1 cellular context compared by ENCODE assay signal in the genomic region with DNA sequence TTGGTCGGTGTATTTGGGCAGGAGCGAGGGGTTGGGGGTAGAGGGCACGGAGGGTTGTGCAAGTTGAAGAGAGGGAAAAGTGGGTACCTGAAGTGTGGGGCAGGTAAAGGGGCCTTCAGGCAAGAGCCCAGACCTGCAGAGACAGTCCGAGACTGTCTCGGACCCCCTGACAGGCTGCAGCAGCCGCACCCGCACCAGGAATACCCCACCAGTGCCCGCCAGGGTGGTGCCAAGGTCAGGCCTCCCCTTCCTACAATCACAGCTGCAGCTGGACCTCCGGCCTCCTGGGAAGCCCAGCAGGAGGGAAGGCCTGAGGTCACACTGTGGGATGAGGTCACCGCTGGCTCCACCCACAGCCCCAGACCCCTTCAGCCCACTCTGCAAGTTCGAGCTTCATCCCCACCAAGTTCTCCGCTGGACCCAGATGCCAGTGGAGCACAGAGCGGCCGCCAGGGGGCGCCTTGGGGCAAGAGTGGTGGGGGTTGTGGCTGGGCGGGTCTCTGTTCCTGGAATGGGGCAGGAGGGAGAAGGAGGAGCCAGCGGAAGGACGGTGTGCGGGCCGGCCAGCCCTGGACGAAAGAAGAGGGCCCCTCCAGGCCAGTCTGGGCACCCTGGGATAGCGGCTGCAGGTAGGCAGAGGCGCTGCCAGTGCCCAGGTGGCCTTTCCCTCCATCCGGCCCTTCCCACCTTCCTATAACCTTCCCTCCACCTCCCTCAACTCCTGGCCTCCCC.
TF ChIP-seq lines count a peak whose summit lies in the region.

A gene (plus strand): TSS at position 539 of the 732 bp plus-strand sequence. CDS start 452 bp downstream, outside the sequence.

TF ChIP-seq in GM12878, 131 proteins besides CTCF, POLR2A, EP300 and RAD21 (continued from another document):
- TF ChIP-seq, protein P1, sequence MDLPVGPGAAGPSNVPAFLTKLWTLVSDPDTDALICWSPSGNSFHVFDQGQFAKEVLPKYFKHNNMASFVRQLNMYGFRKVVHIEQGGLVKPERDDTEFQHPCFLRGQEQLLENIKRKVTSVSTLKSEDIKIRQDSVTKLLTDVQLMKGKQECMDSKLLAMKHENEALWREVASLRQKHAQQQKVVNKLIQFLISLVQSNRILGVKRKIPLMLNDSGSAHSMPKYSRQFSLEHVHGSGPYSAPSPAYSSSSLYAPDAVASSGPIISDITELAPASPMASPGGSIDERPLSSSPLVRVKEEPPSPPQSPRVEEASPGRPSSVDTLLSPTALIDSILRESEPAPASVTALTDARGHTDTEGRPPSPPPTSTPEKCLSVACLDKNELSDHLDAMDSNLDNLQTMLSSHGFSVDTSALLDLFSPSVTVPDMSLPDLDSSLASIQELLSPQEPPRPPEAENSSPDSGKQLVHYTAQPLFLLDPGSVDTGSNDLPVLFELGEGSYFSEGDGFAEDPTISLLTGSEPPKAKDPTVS (IDR thresholded peaks at IDR 0.05; ENCODE audit: low read depth, low read length), result no peak
- no peak for TF ChIP-seq ZNF207 (IDR thresholded peaks at IDR 0.05; ENCODE audit: borderline replicate concordance)
- no peak for TF ChIP-seq CEBPB (IDR thresholded peaks at IDR 0.05; ENCODE audit: borderline replicate concordance in 1 of 2, low read depth in 2 of 2, low read length in 2 of 2)
- no peak for TF ChIP-seq MYB (IDR thresholded peaks at IDR 0.05; ENCODE audit: borderline replicate concordance, low read depth, low read length)
- TF ChIP-seq MXI1 (IDR thresholded peaks at IDR 0.05; ENCODE audit: low read depth, low read length), result no peak
- no peak for TF ChIP-seq MYC (IDR thresholded peaks at IDR 0.05; ENCODE audit: insufficient read depth, insufficient read length, insufficient replicate concordance, low read length, severe bottlenecking)
- TF ChIP-seq PML (IDR thresholded peaks at IDR 0.05; ENCODE audit: low read length), result no peak
- TF ChIP-seq, protein P2, sequence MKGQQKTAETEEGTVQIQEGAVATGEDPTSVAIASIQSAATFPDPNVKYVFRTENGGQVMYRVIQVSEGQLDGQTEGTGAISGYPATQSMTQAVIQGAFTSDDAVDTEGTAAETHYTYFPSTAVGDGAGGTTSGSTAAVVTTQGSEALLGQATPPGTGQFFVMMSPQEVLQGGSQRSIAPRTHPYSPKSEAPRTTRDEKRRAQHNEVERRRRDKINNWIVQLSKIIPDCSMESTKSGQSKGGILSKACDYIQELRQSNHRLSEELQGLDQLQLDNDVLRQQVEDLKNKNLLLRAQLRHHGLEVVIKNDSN (IDR thresholded peaks at IDR 0.05; ENCODE audit: borderline replicate concordance, extremely low read length, insufficient read depth, low read depth, low read length), result no peak
- TF ChIP-seq TARDBP (IDR thresholded peaks at IDR 0.05; ENCODE audit: borderline replicate concordance), result no peak
- TF ChIP-seq GATAD2B (conservative IDR thresholded peaks at IDR 0.05; ENCODE audit: low read depth), result no peak; the same call in 1 of the 2 replicates
- no peak for TF ChIP-seq RELA (IDR thresholded peaks at IDR 0.05; ENCODE audit: borderline replicate concordance, partially characterized antibody)
- peak; percentile 63 for TF ChIP-seq RUNX3 (IDR thresholded peaks at IDR 0.05; ENCODE audit: low read length)
- TF ChIP-seq POLR2AphosphoS5 (IDR thresholded peaks at IDR 0.05; ENCODE audit: low read length), result peak; percentile 35; the same call in 1 of the 2 replicates
- TF ChIP-seq SMC3 (IDR thresholded peaks at IDR 0.05; ENCODE audit: borderline replicate concordance, low read length), result peak; percentile 94
- no peak for TF ChIP-seq NFYA (IDR thresholded peaks at IDR 0.05; ENCODE audit: borderline replicate concordance, low read depth, low read length)
- TF ChIP-seq, protein P3, sequence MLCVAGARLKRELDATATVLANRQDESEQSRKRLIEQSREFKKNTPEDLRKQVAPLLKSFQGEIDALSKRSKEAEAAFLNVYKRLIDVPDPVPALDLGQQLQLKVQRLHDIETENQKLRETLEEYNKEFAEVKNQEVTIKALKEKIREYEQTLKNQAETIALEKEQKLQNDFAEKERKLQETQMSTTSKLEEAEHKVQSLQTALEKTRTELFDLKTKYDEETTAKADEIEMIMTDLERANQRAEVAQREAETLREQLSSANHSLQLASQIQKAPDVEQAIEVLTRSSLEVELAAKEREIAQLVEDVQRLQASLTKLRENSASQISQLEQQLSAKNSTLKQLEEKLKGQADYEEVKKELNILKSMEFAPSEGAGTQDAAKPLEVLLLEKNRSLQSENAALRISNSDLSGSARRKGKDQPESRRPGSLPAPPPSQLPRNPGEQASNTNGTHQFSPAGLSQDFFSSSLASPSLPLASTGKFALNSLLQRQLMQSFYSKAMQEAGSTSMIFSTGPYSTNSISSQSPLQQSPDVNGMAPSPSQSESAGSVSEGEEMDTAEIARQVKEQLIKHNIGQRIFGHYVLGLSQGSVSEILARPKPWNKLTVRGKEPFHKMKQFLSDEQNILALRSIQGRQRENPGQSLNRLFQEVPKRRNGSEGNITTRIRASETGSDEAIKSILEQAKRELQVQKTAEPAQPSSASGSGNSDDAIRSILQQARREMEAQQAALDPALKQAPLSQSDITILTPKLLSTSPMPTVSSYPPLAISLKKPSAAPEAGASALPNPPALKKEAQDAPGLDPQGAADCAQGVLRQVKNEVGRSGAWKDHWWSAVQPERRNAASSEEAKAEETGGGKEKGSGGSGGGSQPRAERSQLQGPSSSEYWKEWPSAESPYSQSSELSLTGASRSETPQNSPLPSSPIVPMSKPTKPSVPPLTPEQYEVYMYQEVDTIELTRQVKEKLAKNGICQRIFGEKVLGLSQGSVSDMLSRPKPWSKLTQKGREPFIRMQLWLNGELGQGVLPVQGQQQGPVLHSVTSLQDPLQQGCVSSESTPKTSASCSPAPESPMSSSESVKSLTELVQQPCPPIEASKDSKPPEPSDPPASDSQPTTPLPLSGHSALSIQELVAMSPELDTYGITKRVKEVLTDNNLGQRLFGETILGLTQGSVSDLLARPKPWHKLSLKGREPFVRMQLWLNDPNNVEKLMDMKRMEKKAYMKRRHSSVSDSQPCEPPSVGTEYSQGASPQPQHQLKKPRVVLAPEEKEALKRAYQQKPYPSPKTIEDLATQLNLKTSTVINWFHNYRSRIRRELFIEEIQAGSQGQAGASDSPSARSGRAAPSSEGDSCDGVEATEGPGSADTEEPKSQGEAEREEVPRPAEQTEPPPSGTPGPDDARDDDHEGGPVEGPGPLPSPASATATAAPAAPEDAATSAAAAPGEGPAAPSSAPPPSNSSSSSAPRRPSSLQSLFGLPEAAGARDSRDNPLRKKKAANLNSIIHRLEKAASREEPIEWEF (IDR thresholded peaks at IDR 0.05; ENCODE audit: insufficient replicate concordance, low read depth, low read length), result no peak
- TF ChIP-seq, protein P4, sequence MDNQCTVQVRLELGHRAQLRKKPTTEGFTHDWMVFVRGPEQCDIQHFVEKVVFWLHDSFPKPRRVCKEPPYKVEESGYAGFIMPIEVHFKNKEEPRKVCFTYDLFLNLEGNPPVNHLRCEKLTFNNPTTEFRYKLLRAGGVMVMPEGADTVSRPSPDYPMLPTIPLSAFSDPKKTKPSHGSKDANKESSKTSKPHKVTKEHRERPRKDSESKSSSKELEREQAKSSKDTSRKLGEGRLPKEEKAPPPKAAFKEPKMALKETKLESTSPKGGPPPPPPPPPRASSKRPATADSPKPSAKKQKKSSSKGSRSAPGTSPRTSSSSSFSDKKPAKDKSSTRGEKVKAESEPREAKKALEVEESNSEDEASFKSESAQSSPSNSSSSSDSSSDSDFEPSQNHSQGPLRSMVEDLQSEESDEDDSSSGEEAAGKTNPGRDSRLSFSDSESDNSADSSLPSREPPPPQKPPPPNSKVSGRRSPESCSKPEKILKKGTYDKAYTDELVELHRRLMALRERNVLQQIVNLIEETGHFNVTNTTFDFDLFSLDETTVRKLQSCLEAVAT (IDR thresholded peaks at IDR 0.05), result 0 out of 2 replicates have a peak, but pooled peaks have one; percentile 36
- no peak for TF ChIP-seq PAX5 (IDR thresholded peaks at IDR 0.05; ENCODE audit: borderline replicate concordance, low read depth, low read length)
- no peak for TF ChIP-seq PAX8 (IDR thresholded peaks at IDR 0.05)
- TF ChIP-seq POU2F2 (IDR thresholded peaks at IDR 0.05; ENCODE audit: borderline replicate concordance, low read depth, low read length), result 0 out of 3 replicates have a peak, but pooled peaks have one; percentile 40
- TF ChIP-seq, protein P5, sequence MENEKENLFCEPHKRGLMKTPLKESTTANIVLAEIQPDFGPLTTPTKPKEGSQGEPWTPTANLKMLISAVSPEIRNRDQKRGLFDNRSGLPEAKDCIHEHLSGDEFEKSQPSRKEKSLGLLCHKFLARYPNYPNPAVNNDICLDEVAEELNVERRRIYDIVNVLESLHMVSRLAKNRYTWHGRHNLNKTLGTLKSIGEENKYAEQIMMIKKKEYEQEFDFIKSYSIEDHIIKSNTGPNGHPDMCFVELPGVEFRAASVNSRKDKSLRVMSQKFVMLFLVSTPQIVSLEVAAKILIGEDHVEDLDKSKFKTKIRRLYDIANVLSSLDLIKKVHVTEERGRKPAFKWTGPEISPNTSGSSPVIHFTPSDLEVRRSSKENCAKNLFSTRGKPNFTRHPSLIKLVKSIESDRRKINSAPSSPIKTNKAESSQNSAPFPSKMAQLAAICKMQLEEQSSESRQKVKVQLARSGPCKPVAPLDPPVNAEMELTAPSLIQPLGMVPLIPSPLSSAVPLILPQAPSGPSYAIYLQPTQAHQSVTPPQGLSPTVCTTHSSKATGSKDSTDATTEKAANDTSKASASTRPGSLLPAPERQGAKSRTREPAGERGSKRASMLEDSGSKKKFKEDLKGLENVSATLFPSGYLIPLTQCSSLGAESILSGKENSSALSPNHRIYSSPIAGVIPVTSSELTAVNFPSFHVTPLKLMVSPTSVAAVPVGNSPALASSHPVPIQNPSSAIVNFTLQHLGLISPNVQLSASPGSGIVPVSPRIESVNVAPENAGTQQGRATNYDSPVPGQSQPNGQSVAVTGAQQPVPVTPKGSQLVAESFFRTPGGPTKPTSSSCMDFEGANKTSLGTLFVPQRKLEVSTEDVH (IDR thresholded peaks at IDR 0.05; ENCODE audit: low read depth, partially characterized antibody), result no peak
- TF ChIP-seq ZSCAN29 (IDR thresholded peaks at IDR 0.05), result no peak
